25 cellular contexts compared by ENCODE assay signal in genomic region chr2:7324706-7325105, GRCh38.
"Had no signal": no experiment of that assay in that cellular context is flagged by ENCODE, and none has a peak within 500 bp of the region (broad histone marks: within the 10 kb centered on the region; RNA-seq: fewer than 3 reads in every experiment).

No MANE protein-coding gene starts in this region.

- H3K27me3 ChIP-seq: adrenal gland, ascending aorta, breast epithelium, gastrocnemius medialis, sigmoid colon had no signal

- H3K27ac ChIP-seq: adrenal gland, ascending aorta, breast epithelium, esophagus muscularis mucosa, gastrocnemius medialis, heart left ventricle, left ventricle myocardium inferior, parathyroid adenoma, sigmoid colon, tibial artery had no signal

- H3K4me3 ChIP-seq: adrenal gland, ascending aorta, breast epithelium, esophagus muscularis mucosa, gastrocnemius medialis, heart left ventricle, left ventricle myocardium inferior, sigmoid colon, tibial artery had no signal

- ATAC-seq: activated T-cell treated with anti-CD3 and anti-CD28 coated beads, Interleukin-2, amount 50 U/mL, for 4 hours; effector memory CD8-positive, alpha-beta T cell; gastrocnemius medialis; heart left ventricle had no signal

- H3K4me1 ChIP-seq: adrenal gland, ascending aorta, breast epithelium, esophagus muscularis mucosa, gastrocnemius medialis, heart left ventricle, left ventricle myocardium inferior, parathyroid adenoma, sigmoid colon, tibial artery had no signal

- H3K27ac Mint-ChIP-seq: activated naive CD8-positive, alpha-beta T cell; activated T-helper 2 cell treated with anti-CD3 and anti-CD28 coated beads, Interferon-gamma antibody, Interleukin-2, Interleukin-4, amounts not matched to agents 10 μg/mL and 5 μg/mL and 100 μg/mL, durations not matched to agents 14 hours and 24 hours and 36 hours; effector memory CD8-positive, alpha-beta T cell; nephron had no signal

- H3K79me2 ChIP-seq: parathyroid adenoma had no signal

- H3K4me1 Mint-ChIP-seq: central memory CD8-positive, alpha-beta T cell had no signal

- H3K36me3 ChIP-seq: adrenal gland, ascending aorta, breast epithelium, esophagus muscularis mucosa, gastrocnemius medialis, heart left ventricle, left ventricle myocardium inferior, sigmoid colon, tibial artery had no signal

- H3K9me3 Mint-ChIP-seq: activated T-cell treated with anti-CD3 and anti-CD28 coated beads, Interleukin-2, amount 50 U/mL, for 4 hours; activated T-helper 2 cell treated with anti-CD3 and anti-CD28 coated beads, Interferon-gamma antibody, Interleukin-2, Interleukin-4, amounts not matched to agents 10 μg/mL and 5 μg/mL and 100 μg/mL, durations not matched to agents 14 hours and 24 hours and 36 hours; central memory CD8-positive, alpha-beta T cell; effector memory CD8-positive, alpha-beta T cell; nephron had no signal

- H3K9ac ChIP-seq: parathyroid adenoma had no signal

- H3K4me3 Mint-ChIP-seq: activated naive CD8-positive, alpha-beta T cell; activated T-cell treated with anti-CD3 and anti-CD28 coated beads, Interleukin-2, amount 50 U/mL, for 4 hours; central memory CD8-positive, alpha-beta T cell; effector memory CD8-positive, alpha-beta T cell; nephron had no signal

- H3K36me3 Mint-ChIP-seq: activated naive CD8-positive, alpha-beta T cell had no signal

- DNase-seq: activated CD4-positive, alpha-beta T cell treated with anti-CD3 and anti-CD28 coated beads, Interleukin-2, amount 50 U/mL, for 48 hours; activated CD8-positive, alpha-beta memory T cell treated with anti-CD3 and anti-CD28 coated beads, Interleukin-2, amount 50 U/mL, for 48 hours; activated naive CD4-positive, alpha-beta T cell; activated T-cell treated with anti-CD3 and anti-CD28 coated beads, Interleukin-2, amount 50 U/mL, for 4 hours; adrenal gland; effector memory CD8-positive, alpha-beta T cell; gastrocnemius medialis; heart left ventricle; left ventricle myocardium inferior; mammary epithelial cell; midbrain; nucleus accumbens; sigmoid colon; stimulated activated CD4-positive, alpha-beta T cell treated with anti-CD3 and anti-CD28 coated beads, Interleukin-4, amount 100 ng/mL, for 24 hours; stimulated activated naive CD4-positive, alpha-beta T cell treated with Interleukin-2 at 50 U/mL for 16 hours; T-helper 1 cell; tibial artery had no signal

- H3K9me3 ChIP-seq: adrenal gland, ascending aorta, breast epithelium, esophagus muscularis mucosa, gastrocnemius medialis, heart left ventricle, left ventricle myocardium inferior, sigmoid colon, tibial artery had no signal
